1 cellular context compared by ENCODE assay signal in the genomic region with DNA sequence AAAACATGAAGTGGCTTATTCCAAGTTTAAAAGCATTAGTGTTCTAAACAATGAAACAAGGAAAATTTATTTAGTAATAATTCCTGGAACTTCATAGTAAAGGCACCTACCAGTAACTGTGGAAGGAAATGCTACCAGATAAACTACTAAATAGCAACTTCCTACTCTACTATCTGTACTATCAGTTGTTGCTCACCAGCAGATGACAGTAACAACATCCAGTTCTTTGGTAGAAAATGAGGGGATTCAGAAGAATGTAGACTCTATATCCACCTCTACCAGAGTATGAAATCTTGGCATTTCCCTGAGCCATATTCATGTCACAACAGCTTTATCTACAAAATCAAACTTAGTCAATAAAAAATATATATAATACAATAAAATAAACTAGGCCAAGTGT.
TF ChIP-seq lines count a peak whose summit lies in the region.

No MANE protein-coding gene starts in this region.

TF ChIP-seq in K562, 482 proteins besides CTCF, POLR2A, EP300 and RAD21:
- no peak for TF ChIP-seq SETDB1 (IDR thresholded peaks at IDR 0.05; ENCODE audit: low read length)
- TF ChIP-seq, protein P1, sequence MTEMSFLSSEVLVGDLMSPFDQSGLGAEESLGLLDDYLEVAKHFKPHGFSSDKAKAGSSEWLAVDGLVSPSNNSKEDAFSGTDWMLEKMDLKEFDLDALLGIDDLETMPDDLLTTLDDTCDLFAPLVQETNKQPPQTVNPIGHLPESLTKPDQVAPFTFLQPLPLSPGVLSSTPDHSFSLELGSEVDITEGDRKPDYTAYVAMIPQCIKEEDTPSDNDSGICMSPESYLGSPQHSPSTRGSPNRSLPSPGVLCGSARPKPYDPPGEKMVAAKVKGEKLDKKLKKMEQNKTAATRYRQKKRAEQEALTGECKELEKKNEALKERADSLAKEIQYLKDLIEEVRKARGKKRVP (CRISPR knock-in tag; IDR thresholded peaks at IDR 0.05), result no peak
- 0 out of 2 replicates have a peak, but pooled peaks have one; percentile 28 for TF ChIP-seq LEF1 (IDR thresholded peaks at IDR 0.05)
- peak; percentile 39; the same call in 1 of the 2 replicates for TF ChIP-seq FOSL1 (tag; conservative IDR thresholded peaks at IDR 0.05)
- TF ChIP-seq BCL6 (CRISPR knock-in tag; IDR thresholded peaks at IDR 0.05), result no peak
- TF ChIP-seq NFE2 (IDR thresholded peaks at IDR 0.05; ENCODE audit: low read depth), result no peak
- TF ChIP-seq SMARCE1 (IDR thresholded peaks at IDR 0.05), result peak; percentile 47; the same call in 1 of the 2 replicates
- peak; percentile 52 for TF ChIP-seq DPF2 (IDR thresholded peaks at IDR 0.05)
- TF ChIP-seq TBP (optimal IDR thresholded peaks at IDR 0.05; ENCODE audit: low read depth, low read length), result peak; percentile 12
- TF ChIP-seq, protein P2, sequence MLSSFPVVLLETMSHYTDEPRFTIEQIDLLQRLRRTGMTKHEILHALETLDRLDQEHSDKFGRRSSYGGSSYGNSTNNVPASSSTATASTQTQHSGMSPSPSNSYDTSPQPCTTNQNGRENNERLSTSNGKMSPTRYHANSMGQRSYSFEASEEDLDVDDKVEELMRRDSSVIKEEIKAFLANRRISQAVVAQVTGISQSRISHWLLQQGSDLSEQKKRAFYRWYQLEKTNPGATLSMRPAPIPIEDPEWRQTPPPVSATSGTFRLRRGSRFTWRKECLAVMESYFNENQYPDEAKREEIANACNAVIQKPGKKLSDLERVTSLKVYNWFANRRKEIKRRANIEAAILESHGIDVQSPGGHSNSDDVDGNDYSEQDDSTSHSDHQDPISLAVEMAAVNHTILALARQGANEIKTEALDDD (IDR thresholded peaks at IDR 0.05), result peak; percentile 87
- no peak for TF ChIP-seq ZNF766 (CRISPR knock-in tag; conservative IDR thresholded peaks at IDR 0.05)
- TF ChIP-seq, protein P3, sequence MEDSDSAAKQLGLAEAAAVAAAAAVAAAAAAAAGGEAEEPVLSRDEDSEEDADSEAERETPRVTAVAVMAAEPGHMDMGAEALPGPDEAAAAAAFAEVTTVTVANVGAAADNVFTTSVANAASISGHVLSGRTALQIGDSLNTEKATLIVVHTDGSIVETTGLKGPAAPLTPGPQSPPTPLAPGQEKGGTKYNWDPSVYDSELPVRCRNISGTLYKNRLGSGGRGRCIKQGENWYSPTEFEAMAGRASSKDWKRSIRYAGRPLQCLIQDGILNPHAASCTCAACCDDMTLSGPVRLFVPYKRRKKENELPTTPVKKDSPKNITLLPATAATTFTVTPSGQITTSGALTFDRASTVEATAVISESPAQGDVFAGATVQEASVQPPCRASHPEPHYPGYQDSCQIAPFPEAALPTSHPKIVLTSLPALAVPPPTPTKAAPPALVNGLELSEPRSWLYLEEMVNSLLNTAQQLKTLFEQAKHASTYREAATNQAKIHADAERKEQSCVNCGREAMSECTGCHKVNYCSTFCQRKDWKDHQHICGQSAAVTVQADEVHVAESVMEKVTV (CRISPR knock-in tag; IDR thresholded peaks at IDR 0.05), result no peak
- TF ChIP-seq, protein P4, sequence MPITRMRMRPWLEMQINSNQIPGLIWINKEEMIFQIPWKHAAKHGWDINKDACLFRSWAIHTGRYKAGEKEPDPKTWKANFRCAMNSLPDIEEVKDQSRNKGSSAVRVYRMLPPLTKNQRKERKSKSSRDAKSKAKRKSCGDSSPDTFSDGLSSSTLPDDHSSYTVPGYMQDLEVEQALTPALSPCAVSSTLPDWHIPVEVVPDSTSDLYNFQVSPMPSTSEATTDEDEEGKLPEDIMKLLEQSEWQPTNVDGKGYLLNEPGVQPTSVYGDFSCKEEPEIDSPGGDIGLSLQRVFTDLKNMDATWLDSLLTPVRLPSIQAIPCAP (CRISPR knock-in tag; IDR thresholded peaks at IDR 0.05; ENCODE audit: borderline replicate concordance), result no peak
- no peak for TF ChIP-seq COPS2 (conservative IDR thresholded peaks at IDR 0.05)
- TF ChIP-seq POLR2H (tag; IDR thresholded peaks at IDR 0.05; ENCODE audit: low read depth), result 0 out of 2 replicates have a peak, but pooled peaks have one; percentile 24
- TF ChIP-seq ZNF354B (CRISPR knock-in tag; IDR thresholded peaks at IDR 0.05), result no peak
- no peak for TF ChIP-seq XRCC3 (IDR thresholded peaks at IDR 0.05)
- TF ChIP-seq, protein P5, sequence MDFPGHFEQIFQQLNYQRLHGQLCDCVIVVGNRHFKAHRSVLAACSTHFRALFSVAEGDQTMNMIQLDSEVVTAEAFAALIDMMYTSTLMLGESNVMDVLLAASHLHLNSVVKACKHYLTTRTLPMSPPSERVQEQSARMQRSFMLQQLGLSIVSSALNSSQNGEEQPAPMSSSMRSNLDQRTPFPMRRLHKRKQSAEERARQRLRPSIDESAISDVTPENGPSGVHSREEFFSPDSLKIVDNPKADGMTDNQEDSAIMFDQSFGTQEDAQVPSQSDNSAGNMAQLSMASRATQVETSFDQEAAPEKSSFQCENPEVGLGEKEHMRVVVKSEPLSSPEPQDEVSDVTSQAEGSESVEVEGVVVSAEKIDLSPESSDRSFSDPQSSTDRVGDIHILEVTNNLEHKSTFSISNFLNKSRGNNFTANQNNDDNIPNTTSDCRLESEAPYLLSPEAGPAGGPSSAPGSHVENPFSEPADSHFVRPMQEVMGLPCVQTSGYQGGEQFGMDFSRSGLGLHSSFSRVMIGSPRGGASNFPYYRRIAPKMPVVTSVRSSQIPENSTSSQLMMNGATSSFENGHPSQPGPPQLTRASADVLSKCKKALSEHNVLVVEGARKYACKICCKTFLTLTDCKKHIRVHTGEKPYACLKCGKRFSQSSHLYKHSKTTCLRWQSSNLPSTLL (IDR thresholded peaks at IDR 0.05), result no peak
- TF ChIP-seq, protein P6, sequence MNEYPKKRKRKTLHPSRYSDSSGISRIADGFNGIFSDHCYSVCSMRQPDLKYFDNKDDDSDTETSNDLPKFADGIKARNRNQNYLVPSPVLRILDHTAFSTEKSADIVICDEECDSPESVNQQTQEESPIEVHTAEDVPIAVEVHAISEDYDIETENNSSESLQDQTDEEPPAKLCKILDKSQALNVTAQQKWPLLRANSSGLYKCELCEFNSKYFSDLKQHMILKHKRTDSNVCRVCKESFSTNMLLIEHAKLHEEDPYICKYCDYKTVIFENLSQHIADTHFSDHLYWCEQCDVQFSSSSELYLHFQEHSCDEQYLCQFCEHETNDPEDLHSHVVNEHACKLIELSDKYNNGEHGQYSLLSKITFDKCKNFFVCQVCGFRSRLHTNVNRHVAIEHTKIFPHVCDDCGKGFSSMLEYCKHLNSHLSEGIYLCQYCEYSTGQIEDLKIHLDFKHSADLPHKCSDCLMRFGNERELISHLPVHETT (CRISPR knock-in tag; conservative IDR thresholded peaks at IDR 0.05 in 1 of 2, IDR thresholded peaks at IDR 0.05 in 1 of 2), result 0 out of 4 replicates have a peak, but pooled peaks of 1 of the 2 experiments have one; percentile 24
- TF ChIP-seq, protein P7, sequence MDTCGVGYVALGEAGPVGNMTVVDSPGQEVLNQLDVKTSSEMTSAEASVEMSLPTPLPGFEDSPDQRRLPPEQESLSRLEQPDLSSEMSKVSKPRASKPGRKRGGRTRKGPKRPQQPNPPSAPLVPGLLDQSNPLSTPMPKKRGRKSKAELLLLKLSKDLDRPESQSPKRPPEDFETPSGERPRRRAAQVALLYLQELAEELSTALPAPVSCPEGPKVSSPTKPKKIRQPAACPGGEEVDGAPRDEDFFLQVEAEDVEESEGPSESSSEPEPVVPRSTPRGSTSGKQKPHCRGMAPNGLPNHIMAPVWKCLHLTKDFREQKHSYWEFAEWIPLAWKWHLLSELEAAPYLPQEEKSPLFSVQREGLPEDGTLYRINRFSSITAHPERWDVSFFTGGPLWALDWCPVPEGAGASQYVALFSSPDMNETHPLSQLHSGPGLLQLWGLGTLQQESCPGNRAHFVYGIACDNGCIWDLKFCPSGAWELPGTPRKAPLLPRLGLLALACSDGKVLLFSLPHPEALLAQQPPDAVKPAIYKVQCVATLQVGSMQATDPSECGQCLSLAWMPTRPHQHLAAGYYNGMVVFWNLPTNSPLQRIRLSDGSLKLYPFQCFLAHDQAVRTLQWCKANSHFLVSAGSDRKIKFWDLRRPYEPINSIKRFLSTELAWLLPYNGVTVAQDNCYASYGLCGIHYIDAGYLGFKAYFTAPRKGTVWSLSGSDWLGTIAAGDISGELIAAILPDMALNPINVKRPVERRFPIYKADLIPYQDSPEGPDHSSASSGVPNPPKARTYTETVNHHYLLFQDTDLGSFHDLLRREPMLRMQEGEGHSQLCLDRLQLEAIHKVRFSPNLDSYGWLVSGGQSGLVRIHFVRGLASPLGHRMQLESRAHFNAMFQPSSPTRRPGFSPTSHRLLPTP (IDR thresholded peaks at IDR 0.05; ENCODE audit: borderline replicate concordance, extremely low read depth, insufficient read length), result no peak
- 0 out of 2 replicates have a peak, but pooled peaks have one; percentile 43 for TF ChIP-seq SMARCA4 (IDR thresholded peaks at IDR 0.05)
- TF ChIP-seq, protein P8, sequence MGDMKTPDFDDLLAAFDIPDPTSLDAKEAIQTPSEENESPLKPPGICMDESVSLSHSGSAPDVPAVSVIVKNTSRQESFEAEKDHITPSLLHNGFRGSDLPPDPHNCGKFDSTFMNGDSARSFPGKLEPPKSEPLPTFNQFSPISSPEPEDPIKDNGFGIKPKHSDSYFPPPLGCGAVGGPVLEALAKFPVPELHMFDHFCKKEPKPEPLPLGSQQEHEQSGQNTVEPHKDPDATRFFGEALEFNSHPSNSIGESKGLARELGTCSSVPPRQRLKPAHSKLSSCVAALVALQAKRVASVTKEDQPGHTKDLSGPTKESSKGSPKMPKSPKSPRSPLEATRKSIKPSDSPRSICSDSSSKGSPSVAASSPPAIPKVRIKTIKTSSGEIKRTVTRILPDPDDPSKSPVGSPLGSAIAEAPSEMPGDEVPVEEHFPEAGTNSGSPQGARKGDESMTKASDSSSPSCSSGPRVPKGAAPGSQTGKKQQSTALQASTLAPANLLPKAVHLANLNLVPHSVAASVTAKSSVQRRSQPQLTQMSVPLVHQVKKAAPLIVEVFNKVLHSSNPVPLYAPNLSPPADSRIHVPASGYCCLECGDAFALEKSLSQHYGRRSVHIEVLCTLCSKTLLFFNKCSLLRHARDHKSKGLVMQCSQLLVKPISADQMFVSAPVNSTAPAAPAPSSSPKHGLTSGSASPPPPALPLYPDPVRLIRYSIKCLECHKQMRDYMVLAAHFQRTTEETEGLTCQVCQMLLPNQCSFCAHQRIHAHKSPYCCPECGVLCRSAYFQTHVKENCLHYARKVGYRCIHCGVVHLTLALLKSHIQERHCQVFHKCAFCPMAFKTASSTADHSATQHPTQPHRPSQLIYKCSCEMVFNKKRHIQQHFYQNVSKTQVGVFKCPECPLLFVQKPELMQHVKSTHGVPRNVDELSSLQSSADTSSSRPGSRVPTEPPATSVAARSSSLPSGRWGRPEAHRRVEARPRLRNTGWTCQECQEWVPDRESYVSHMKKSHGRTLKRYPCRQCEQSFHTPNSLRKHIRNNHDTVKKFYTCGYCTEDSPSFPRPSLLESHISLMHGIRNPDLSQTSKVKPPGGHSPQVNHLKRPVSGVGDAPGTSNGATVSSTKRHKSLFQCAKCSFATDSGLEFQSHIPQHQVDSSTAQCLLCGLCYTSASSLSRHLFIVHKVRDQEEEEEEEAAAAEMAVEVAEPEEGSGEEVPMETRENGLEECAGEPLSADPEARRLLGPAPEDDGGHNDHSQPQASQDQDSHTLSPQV (IDR thresholded peaks at IDR 0.05), result peak; percentile 54
- TF ChIP-seq, protein P9, sequence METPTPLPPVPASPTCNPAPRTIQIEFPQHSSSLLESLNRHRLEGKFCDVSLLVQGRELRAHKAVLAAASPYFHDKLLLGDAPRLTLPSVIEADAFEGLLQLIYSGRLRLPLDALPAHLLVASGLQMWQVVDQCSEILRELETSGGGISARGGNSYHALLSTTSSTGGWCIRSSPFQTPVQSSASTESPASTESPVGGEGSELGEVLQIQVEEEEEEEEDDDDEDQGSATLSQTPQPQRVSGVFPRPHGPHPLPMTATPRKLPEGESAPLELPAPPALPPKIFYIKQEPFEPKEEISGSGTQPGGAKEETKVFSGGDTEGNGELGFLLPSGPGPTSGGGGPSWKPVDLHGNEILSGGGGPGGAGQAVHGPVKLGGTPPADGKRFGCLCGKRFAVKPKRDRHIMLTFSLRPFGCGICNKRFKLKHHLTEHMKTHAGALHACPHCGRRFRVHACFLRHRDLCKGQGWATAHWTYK (CRISPR knock-in tag; IDR thresholded peaks at IDR 0.05), result no peak
- TF ChIP-seq NCOA6 (IDR thresholded peaks at IDR 0.05), result no peak
- TF ChIP-seq ETS2 (tag; IDR thresholded peaks at IDR 0.05; ENCODE audit: borderline replicate concordance, poor library complexity, severe bottlenecking), result no peak
